In the genomic region with DNA sequence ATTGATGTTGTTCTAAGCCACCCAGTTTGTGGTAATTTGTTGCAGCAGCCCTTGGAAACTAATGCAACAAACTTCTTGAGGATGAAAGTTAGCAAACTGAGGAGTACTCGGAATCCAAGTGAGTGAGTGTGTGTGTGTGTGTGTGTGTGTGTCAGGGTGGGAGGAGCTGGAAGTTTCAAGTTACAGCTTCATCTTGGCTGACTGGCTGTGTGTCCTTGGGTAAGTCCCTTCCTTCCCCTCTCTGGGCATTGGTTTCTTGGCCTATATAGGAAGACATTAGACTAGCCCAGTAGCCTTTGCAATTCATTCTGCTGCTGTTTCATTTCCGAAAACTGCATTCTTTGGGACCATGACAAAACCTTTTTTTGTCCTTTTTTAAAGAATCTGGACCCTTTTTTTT, we compare ENCODE assay signal across 21 cellular contexts.
A peak's percentile ranks its signal among the peaks of the same experiment; 100 is the strongest.
DNase-seq lines count a peak whose midpoint lies in the region; TF ChIP-seq lines count a peak whose summit lies in the region.
"Had no signal": no experiment of that assay in that cellular context is flagged by ENCODE, and none has a peak within 500 bp of the region (broad histone marks: within the 10 kb centered on the region; RNA-seq: fewer than 3 reads in every experiment).

No MANE protein-coding gene starts in this region.

- H3K9me3 Mint-ChIP-seq in HFFc6 = no peaks in the 10 kb centered on the region

- no peaks in the 10 kb centered on the region for H3K4me1 Mint-ChIP-seq in HFFc6 (ENCODE audit: low read depth)

- H3K27me3 ChIP-seq in PC-9 (ENCODE audit: insufficient read depth, low read depth) = no peaks in the 10 kb centered on the region
- H3K27me3 ChIP-seq: MG63 had no signal

- no TSS peak for BruUV-seq in PC-9 (replicated peaks; lab: Mats Ljungman, UMichigan)

- H2AFZ ChIP-seq in PC-9 = no peak overlapping the region

- H3F3A ChIP-seq in PC-9 (ENCODE audit: insufficient read depth, low read depth) = no peaks in the 10 kb centered on the region

- H3K27ac ChIP-seq in PC-9 = no peak overlapping the region
- H3K27ac ChIP-seq: C4-2B, HL-60 had no signal

- CTCF ChIA-PET in PC-9 (lab: Charles Lee) = no interaction called here

- no peaks in the 10 kb centered on the region for H3K79me2 ChIP-seq in PC-9 (ENCODE audit: low read depth)

- H4K20me1 ChIP-seq in PC-9 (ENCODE audit: insufficient read depth) = no peaks in the 10 kb centered on the region

- intact Hi-C loops in PC-9 (cut with micrococcal nuclease; ENCODE audit: unreplicated experiment) = loop anchor here (1.0 kb wide), 2 partner anchors 97 to 323 kb away; no protein-coding TSS in a partner anchor

- no peaks in the 10 kb centered on the region for H3K36me3 Mint-ChIP-seq in HFFc6 (ENCODE audit: low read depth)

- DNase-seq in AG10803 (ENCODE audit: low read depth) = peak; percentile 25
- DNase-seq in HFFc6 = peak; percentile 37
- peak; percentile 14 for DNase-seq in amniotic epithelial cell (ENCODE audit: low read depth)
- peak; percentile 27 for DNase-seq in fibroblast of the aortic adventitia (ENCODE audit: low read depth)
- no peak for DNase-seq in RPMI8226
- no peak for DNase-seq in mucosa of gallbladder (ENCODE audit: low spot score)
- no peak for DNase-seq in NCI-H69 (lab: John Stamatoyannopoulos, UW)
- no peak for DNase-seq in PC-9
- DNase-seq: 8988T, Caco-2, DMS79, GDM1, GOT3, KBM-7, MG63, NCI-H1105 treated with DMSO at 0.1 percent for 48 hours, NCI-H187, NCI-H446, NCI-H774 had no signal

- no peak overlapping the region for H3K27ac Mint-ChIP-seq in HFFc6

- H3K27me3 Mint-ChIP-seq in HFFc6 (ENCODE audit: insufficient read depth) = peaks cover 15% of the 10 kb centered on the region

- no peak overlapping the region for H3K4me3 ChIP-seq in AG10803 (ENCODE audit: low read length)
- no peak overlapping the region for H3K4me3 ChIP-seq in fibroblast of the aortic adventitia (ENCODE audit: low read depth, low read length)
- no peak overlapping the region for H3K4me3 ChIP-seq in PC-9
- H3K4me3 ChIP-seq: MG63 had no signal

- POLR2A ChIA-PET in PC-9 (lab: Charles Lee; ENCODE audit: unreplicated experiment) = no interaction called here

- H3K4me1 ChIP-seq in PC-9 (replicated peaks; ENCODE audit: insufficient read depth) = no peaks in the 10 kb centered on the region
- H3K4me1 ChIP-seq: Caco-2 had no signal

- H3K4me3 Mint-ChIP-seq in HFFc6 = no peak overlapping the region

- H3K9me3 ChIP-seq in PC-9 (ENCODE audit: insufficient read depth, low read depth) = no peaks in the 10 kb centered on the region
- H3K9me3 ChIP-seq: Caco-2, MG63 had no signal

- TF ChIP-seq CTCF in AG10803 (conservative IDR thresholded peaks at IDR 0.05; ENCODE audit: low read length) (no peak), HFFc6 (IDR thresholded peaks at IDR 0.05) (no peak), fibroblast of the aortic adventitia (IDR thresholded peaks at IDR 0.05; ENCODE audit: insufficient read depth, low read length) (no peak), PC-9 (conservative IDR thresholded peaks at IDR 0.05) (no peak)

- H3K4me2 ChIP-seq in PC-9 = no peak overlapping the region

- no peaks in the 10 kb centered on the region for H3K36me3 ChIP-seq in PC-9 (ENCODE audit: low read depth)
- H3K36me3 ChIP-seq: MG63 had no signal

- H3K9me2 ChIP-seq in PC-9 (ENCODE audit: insufficient read depth) = no peaks in the 10 kb centered on the region

Comparison
In these comparisons a context has a peak if more than half of its experiments do, and no peak if none do; other contexts are left out.
1. DNase-seq: peak in AG10803 (single experiment), HFFc6 (single experiment), amniotic epithelial cell (single experiment) and fibroblast of the aortic adventitia (single experiment); none in RPMI8226 (single experiment), mucosa of gallbladder (single experiment), NCI-H69 (single experiment) and PC-9 (0 of 2).